1 cellular context compared by ENCODE assay signal in the genomic region with DNA sequence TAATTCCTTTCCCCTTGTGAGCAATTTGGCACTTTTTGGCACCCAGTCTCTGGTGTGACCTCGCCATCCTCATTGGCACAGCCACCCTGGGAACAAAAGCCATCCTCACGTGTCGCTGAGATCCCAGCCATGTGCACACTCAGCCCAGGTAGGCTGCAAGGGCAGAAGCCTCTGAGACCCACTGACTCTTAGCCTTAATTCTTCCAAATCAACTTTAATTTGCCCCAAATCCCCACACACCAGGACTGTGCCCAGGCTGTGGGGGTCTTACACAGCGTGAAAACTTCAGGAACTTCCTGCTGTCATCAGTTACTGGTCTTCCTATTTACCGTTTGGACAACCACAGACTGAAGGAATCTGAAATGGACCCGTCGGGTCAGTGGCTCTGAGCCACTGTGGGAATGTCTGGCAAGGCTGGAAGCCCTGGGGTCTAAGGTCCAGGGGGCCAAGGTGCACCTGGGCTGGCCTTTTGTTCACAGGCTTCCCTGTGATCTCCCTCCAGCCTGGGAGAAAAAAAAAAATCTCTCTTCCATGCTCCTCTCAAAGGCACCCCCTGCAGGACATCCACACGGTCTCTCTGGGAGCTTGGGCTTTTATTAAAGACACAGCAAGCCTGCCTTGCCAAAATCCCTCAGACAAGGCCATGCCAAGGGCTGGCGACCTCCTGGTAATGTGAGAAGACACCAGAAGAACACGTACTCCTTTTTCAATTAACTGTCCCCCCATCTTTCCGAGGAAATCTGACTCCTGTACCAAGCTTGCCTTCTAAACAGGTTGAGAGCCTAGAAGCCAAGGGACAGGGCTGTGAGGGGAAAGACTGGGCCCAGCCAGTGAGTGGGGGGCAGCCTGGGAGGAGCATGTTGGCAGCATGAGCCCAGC.
A peak's percentile ranks its signal among the peaks of the same experiment; 100 is the strongest.
TF ChIP-seq lines count a peak whose summit lies in the region.

No MANE protein-coding gene starts in this region.

TF ChIP-seq in HepG2, 621 proteins besides CTCF, POLR2A, EP300 and RAD21 (continued from another document and continues in another):
- TF ChIP-seq, protein P1, sequence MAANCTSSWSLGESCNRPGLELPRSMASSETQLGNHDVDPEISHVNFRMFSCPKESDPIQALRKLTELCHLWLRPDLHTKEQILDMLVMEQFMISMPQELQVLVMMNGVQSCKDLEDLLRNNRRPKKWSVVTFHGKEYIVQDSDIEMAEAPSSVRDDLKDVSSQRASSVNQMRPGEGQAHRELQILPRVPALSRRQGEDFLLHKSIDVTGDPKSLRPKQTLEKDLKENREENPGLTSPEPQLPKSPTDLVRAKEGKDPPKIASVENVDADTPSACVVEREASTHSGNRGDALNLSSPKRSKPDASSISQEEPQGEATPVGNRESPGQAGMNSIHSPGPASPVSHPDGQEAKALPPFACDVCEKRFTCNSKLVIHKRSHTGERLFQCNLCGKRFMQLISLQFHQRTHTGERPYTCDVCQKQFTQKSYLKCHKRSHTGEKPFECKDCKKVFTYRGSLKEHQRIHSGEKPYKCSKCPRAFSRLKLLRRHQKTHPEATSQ (CRISPR knock-in tag; IDR thresholded peaks at IDR 0.05; ENCODE audit: borderline replicate concordance): no peak
- TF ChIP-seq, protein P2, sequence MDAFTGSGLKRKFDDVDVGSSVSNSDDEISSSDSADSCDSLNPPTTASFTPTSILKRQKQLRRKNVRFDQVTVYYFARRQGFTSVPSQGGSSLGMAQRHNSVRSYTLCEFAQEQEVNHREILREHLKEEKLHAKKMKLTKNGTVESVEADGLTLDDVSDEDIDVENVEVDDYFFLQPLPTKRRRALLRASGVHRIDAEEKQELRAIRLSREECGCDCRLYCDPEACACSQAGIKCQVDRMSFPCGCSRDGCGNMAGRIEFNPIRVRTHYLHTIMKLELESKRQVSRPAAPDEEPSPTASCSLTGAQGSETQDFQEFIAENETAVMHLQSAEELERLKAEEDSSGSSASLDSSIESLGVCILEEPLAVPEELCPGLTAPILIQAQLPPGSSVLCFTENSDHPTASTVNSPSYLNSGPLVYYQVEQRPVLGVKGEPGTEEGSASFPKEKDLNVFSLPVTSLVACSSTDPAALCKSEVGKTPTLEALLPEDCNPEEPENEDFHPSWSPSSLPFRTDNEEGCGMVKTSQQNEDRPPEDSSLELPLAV (CRISPR knock-in tag; conservative IDR thresholded peaks at IDR 0.05; ENCODE audit: low read depth): no peak
- no peak for TF ChIP-seq ZNF101 (CRISPR knock-in tag; IDR thresholded peaks at IDR 0.05; ENCODE audit: borderline replicate concordance, low read depth)
- TF ChIP-seq RBFOX2 (IDR thresholded peaks at IDR 0.05; ENCODE audit: low read depth, low read length): no peak
- TF ChIP-seq ZNF44 (CRISPR knock-in tag; IDR thresholded peaks at IDR 0.05): 0 out of 2 replicates have a peak, but pooled peaks have one; percentile 24
- TF ChIP-seq SUZ12 (IDR thresholded peaks at IDR 0.05; ENCODE audit: low read depth, low read length): no peak
- TF ChIP-seq ZMYM2 (CRISPR knock-in tag; IDR thresholded peaks at IDR 0.05): peak; percentile 92
- TF ChIP-seq ATF1 (CRISPR knock-in tag; IDR thresholded peaks at IDR 0.05): no peak
- no peak; the same call in none of the 2 replicates for TF ChIP-seq ZNF501 (CRISPR knock-in tag; IDR thresholded peaks at IDR 0.05)
- no peak for TF ChIP-seq ONECUT2 (CRISPR knock-in tag; IDR thresholded peaks at IDR 0.05)
- no peak for TF ChIP-seq ZFAT (CRISPR knock-in tag; conservative IDR thresholded peaks at IDR 0.05)
- TF ChIP-seq RFX5 (IDR thresholded peaks at IDR 0.05; ENCODE audit: low read depth, low read length): peak; percentile 58
- TF ChIP-seq GTF2F1 (IDR thresholded peaks at IDR 0.05; ENCODE audit: low read length): no peak
- TF ChIP-seq, protein P3, sequence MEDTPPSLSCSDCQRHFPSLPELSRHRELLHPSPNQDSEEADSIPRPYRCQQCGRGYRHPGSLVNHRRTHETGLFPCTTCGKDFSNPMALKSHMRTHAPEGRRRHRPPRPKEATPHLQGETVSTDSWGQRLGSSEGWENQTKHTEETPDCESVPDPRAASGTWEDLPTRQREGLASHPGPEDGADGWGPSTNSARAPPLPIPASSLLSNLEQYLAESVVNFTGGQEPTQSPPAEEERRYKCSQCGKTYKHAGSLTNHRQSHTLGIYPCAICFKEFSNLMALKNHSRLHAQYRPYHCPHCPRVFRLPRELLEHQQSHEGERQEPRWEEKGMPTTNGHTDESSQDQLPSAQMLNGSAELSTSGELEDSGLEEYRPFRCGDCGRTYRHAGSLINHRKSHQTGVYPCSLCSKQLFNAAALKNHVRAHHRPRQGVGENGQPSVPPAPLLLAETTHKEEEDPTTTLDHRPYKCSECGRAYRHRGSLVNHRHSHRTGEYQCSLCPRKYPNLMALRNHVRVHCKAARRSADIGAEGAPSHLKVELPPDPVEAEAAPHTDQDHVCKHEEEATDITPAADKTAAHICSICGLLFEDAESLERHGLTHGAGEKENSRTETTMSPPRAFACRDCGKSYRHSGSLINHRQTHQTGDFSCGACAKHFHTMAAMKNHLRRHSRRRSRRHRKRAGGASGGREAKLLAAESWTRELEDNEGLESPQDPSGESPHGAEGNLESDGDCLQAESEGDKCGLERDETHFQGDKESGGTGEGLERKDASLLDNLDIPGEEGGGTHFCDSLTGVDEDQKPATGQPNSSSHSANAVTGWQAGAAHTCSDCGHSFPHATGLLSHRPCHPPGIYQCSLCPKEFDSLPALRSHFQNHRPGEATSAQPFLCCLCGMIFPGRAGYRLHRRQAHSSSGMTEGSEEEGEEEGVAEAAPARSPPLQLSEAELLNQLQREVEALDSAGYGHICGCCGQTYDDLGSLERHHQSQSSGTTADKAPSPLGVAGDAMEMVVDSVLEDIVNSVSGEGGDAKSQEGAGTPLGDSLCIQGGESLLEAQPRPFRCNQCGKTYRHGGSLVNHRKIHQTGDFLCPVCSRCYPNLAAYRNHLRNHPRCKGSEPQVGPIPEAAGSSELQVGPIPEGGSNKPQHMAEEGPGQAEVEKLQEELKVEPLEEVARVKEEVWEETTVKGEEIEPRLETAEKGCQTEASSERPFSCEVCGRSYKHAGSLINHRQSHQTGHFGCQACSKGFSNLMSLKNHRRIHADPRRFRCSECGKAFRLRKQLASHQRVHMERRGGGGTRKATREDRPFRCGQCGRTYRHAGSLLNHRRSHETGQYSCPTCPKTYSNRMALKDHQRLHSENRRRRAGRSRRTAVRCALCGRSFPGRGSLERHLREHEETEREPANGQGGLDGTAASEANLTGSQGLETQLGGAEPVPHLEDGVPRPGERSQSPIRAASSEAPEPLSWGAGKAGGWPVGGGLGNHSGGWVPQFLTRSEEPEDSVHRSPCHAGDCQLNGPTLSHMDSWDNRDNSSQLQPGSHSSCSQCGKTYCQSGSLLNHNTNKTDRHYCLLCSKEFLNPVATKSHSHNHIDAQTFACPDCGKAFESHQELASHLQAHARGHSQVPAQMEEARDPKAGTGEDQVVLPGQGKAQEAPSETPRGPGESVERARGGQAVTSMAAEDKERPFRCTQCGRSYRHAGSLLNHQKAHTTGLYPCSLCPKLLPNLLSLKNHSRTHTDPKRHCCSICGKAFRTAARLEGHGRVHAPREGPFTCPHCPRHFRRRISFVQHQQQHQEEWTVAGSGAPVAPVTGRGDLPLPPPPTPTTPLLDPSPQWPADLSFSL (CRISPR knock-in tag; IDR thresholded peaks at IDR 0.05): no peak
- TF ChIP-seq, protein P4, sequence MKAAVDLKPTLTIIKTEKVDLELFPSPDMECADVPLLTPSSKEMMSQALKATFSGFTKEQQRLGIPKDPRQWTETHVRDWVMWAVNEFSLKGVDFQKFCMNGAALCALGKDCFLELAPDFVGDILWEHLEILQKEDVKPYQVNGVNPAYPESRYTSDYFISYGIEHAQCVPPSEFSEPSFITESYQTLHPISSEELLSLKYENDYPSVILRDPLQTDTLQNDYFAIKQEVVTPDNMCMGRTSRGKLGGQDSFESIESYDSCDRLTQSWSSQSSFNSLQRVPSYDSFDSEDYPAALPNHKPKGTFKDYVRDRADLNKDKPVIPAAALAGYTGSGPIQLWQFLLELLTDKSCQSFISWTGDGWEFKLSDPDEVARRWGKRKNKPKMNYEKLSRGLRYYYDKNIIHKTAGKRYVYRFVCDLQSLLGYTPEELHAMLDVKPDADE (CRISPR knock-in tag; IDR thresholded peaks at IDR 0.05): no peak
- 0 out of 2 replicates have a peak, but pooled peaks have one; percentile 60 for TF ChIP-seq KDM4B (CRISPR knock-in tag; IDR thresholded peaks at IDR 0.05)
- TF ChIP-seq, protein P5, sequence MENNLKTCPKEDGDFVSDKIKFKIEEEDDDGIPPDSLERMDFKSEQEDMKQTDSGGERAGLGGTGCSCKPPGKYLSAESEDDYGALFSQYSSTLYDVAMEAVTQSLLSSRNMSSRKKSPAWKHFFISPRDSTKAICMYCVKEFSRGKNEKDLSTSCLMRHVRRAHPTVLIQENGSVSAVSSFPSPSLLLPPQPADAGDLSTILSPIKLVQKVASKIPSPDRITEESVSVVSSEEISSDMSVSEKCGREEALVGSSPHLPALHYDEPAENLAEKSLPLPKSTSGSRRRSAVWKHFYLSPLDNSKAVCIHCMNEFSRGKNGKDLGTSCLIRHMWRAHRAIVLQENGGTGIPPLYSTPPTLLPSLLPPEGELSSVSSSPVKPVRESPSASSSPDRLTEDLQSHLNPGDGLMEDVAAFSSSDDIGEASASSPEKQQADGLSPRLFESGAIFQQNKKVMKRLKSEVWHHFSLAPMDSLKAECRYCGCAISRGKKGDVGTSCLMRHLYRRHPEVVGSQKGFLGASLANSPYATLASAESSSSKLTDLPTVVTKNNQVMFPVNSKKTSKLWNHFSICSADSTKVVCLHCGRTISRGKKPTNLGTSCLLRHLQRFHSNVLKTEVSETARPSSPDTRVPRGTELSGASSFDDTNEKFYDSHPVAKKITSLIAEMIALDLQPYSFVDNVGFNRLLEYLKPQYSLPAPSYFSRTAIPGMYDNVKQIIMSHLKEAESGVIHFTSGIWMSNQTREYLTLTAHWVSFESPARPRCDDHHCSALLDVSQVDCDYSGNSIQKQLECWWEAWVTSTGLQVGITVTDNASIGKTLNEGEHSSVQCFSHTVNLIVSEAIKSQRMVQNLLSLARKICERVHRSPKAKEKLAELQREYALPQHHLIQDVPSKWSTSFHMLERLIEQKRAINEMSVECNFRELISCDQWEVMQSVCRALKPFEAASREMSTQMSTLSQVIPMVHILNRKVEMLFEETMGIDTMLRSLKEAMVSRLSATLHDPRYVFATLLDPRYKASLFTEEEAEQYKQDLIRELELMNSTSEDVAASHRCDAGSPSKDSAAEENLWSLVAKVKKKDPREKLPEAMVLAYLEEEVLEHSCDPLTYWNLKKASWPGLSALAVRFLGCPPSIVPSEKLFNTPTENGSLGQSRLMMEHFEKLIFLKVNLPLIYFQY (CRISPR knock-in tag; IDR thresholded peaks at IDR 0.05; ENCODE audit: borderline replicate concordance): peak; percentile 98
- peak; percentile 63; the same call in 1 of the 2 replicates for TF ChIP-seq MEIS1 (CRISPR knock-in tag; IDR thresholded peaks at IDR 0.05; ENCODE audit: borderline replicate concordance)
- no peak; the same call in 1 of the 2 replicates for TF ChIP-seq MYC (CRISPR knock-in tag; IDR thresholded peaks at IDR 0.05; ENCODE audit: borderline replicate concordance)
- no peak for TF ChIP-seq ZBTB1 (CRISPR knock-in tag; IDR thresholded peaks at IDR 0.05; ENCODE audit: borderline replicate concordance)
- TF ChIP-seq RORA (CRISPR knock-in tag; IDR thresholded peaks at IDR 0.05): no peak; the same call in 1 of the 2 replicates
- TF ChIP-seq, protein P6, sequence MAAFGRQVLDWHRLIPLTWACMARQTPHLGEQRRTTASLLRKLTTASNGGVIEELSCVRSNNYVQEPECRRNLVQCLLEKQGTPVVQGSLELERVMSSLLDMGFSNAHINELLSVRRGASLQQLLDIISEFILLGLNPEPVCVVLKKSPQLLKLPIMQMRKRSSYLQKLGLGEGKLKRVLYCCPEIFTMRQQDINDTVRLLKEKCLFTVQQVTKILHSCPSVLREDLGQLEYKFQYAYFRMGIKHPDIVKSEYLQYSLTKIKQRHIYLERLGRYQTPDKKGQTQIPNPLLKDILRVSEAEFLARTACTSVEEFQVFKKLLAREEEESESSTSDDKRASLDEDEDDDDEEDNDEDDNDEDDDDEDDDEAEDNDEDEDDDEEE (CRISPR knock-in tag; IDR thresholded peaks at IDR 0.05): no peak
- peak; percentile 84 for TF ChIP-seq FOXO1 (CRISPR knock-in tag; IDR thresholded peaks at IDR 0.05)
- no peak for TF ChIP-seq RAD51 (IDR thresholded peaks at IDR 0.05; ENCODE audit: borderline replicate concordance)
- TF ChIP-seq, protein P7, sequence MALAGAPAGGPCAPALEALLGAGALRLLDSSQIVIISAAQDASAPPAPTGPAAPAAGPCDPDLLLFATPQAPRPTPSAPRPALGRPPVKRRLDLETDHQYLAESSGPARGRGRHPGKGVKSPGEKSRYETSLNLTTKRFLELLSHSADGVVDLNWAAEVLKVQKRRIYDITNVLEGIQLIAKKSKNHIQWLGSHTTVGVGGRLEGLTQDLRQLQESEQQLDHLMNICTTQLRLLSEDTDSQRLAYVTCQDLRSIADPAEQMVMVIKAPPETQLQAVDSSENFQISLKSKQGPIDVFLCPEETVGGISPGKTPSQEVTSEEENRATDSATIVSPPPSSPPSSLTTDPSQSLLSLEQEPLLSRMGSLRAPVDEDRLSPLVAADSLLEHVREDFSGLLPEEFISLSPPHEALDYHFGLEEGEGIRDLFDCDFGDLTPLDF (CRISPR knock-in tag; IDR thresholded peaks at IDR 0.05): no peak
- TF ChIP-seq ZNF431 (CRISPR knock-in tag; IDR thresholded peaks at IDR 0.05; ENCODE audit: borderline replicate concordance, low read depth): peak; percentile 88; the same call in 1 of the 2 replicates
- TF ChIP-seq RCOR2 (CRISPR knock-in tag; IDR thresholded peaks at IDR 0.05): peak; percentile 89
- 0 out of 2 replicates have a peak, but pooled peaks have one; percentile 36 for TF ChIP-seq KLF11 (CRISPR knock-in tag; IDR thresholded peaks at IDR 0.05)
- peak; percentile 88 for TF ChIP-seq STAG1 (CRISPR knock-in tag; IDR thresholded peaks at IDR 0.05)
- TF ChIP-seq ZNF589 (CRISPR knock-in tag; conservative IDR thresholded peaks at IDR 0.05): no peak
- TF ChIP-seq ZNF496 (CRISPR knock-in tag; IDR thresholded peaks at IDR 0.05; ENCODE audit: insufficient replicate concordance): no peak
- TF ChIP-seq TAF1 (CRISPR knock-in tag; IDR thresholded peaks at IDR 0.05): peak; percentile 32; the same call in 1 of the 2 replicates
- TF ChIP-seq ZNF124 (CRISPR knock-in tag; IDR thresholded peaks at IDR 0.05): peak; percentile 48; the same call in 1 of the 2 replicates
- TF ChIP-seq SP2 (CRISPR knock-in tag; IDR thresholded peaks at IDR 0.05): no peak
